8 cellular contexts compared by ENCODE assay signal in the genomic region with DNA sequence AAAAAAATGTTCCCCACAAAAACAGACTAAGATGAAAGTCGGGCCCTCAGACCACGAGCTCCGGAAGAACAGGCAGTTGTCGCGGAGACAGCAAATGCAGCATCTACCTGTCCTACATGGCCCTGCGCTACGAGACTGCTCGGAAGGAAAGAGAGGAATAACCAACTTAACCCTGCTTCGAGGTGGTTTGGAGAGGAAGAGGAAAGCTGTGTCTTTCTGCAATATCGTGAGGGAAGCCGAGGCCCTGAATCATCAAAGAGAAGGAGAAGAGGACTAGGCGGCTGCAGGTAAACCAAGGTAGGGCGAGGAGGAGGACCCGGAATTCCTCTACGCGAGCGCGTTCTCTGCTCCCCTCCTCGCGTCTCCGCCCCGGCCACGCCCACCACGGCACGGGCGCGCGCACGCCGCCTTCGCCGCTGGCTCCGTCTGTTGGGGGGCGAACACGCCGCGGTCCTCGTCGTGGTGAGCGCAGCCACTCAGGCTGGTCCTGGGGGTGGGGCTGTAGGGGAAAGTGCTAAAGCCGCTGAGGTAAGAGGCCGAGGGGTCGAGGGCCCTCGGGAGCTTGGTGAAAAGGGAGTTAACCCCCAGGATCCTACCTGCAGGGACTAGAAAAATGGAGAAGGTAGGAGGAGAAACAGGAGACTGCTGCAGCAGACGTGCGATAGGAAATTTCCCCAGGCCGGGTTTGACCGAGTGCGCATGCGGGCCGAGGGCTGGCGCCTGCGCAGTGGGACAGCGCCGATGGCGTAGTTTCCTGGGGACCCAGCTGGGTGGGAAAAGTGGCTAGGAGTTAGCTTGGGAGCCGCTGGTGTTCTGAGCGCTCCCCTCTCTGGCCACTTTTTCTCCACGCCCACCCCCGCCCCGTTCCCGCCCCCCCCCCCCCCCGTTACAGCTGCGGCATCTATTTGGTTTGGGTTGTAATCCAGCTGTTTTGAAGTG. TPM values are rescaled to one million over a fixed set of nuclear protein-coding genes. Genes with fewer than 3 reads are reported as not detected.
A peak's percentile ranks its signal among the peaks of the same experiment; 100 is the strongest.
DNase-seq lines count a peak whose midpoint lies in the region; ATAC-seq and TF ChIP-seq lines count a peak whose summit lies in the region.

A gene (plus strand): TSS at position 402 of the 939 bp plus-strand sequence. CDS start 7,903 bp downstream, outside the sequence.
A gene with protein sequence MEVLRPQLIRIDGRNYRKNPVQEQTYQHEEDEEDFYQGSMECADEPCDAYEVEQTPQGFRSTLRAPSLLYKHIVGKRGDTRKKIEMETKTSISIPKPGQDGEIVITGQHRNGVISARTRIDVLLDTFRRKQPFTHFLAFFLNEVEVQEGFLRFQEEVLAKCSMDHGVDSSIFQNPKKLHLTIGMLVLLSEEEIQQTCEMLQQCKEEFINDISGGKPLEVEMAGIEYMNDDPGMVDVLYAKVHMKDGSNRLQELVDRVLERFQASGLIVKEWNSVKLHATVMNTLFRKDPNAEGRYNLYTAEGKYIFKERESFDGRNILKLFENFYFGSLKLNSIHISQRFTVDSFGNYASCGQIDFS (minus strand): TSS at position 666 of the 939 bp plus-strand sequence. CDS start 2,978 bp downstream, outside the sequence.

- H3K27ac Mint-ChIP-seq in T-helper 1 cell treated with Interleukin-12 subunit alpha and Interleukin-12 subunit beta and Interleukin-4 antibody, amounts not matched to agents 30 μg/mL and 1 μg/mL, for 36 hours, result peak within 1 kb of the TSS; percentile 95
- peak within 1 kb of the TSS; percentile 98 for H3K27ac Mint-ChIP-seq in type B pancreatic cell

- ATAC-seq in HG02884 (IDR thresholded peaks at IDR 0.05; ENCODE audit: unreplicated experiment) (peak; percentile 86), left cardiac atrium (peak; percentile 98 to 99)

- H3K4me3 Mint-ChIP-seq in T-helper 1 cell treated with Interleukin-12 subunit alpha and Interleukin-12 subunit beta and Interleukin-4 antibody, amounts not matched to agents 30 μg/mL and 1 μg/mL, for 36 hours, result peak within 1 kb of the TSS; percentile 93
- H3K4me3 Mint-ChIP-seq in type B pancreatic cell, result peak within 1 kb of the TSS; percentile 98

- DNase-seq in NCI-H1694 treated with DMSO at 0.1 percent for 48 hours (lab: John Stamatoyannopoulos, UW) (peak; percentile 82), amniotic stem cell (lab: John Stamatoyannopoulos, UW) (peak; percentile 70), left cardiac atrium (peak; percentile 92), posterior cingulate gyrus (peak; percentile 87 to 99 (median 90)), type B pancreatic cell (ENCODE audit: extremely low spot score, unreplicated experiment) (peak; percentile 98)

- peaks cover 7% of the 10 kb centered on the region for H3K36me3 Mint-ChIP-seq in T-helper 1 cell treated with Interleukin-12 subunit alpha and Interleukin-12 subunit beta and Interleukin-4 antibody, amounts not matched to agents 30 μg/mL and 1 μg/mL, for 36 hours (ENCODE audit: low read depth)
- peaks cover 9% of the 10 kb centered on the region for H3K36me3 Mint-ChIP-seq in type B pancreatic cell

- TF ChIP-seq POLR2A in GM15510 (IDR thresholded peaks at IDR 0.05; ENCODE audit: borderline replicate concordance, extremely low read depth, insufficient read length), result peak; percentile 96

- H3K4me1 Mint-ChIP-seq in T-helper 1 cell treated with Interleukin-12 subunit alpha and Interleukin-12 subunit beta and Interleukin-4 antibody, amounts not matched to agents 30 μg/mL and 1 μg/mL, for 36 hours (ENCODE audit: low read depth), result peaks cover 23% of the 10 kb centered on the region
- peaks cover 16% of the 10 kb centered on the region for H3K4me1 Mint-ChIP-seq in type B pancreatic cell (ENCODE audit: unreplicated experiment)

- H3K9me3 Mint-ChIP-seq in T-helper 1 cell treated with Interleukin-12 subunit alpha and Interleukin-12 subunit beta and Interleukin-4 antibody, amounts not matched to agents 30 μg/mL and 1 μg/mL, for 36 hours, result no peaks in the 10 kb centered on the region
- no peaks in the 10 kb centered on the region for H3K9me3 Mint-ChIP-seq in type B pancreatic cell

- TF ChIP-seq CTCF in type B pancreatic cell (conservative IDR thresholded peaks at IDR 0.05), result no peak

- intact Hi-C loops in left cardiac atrium (cut with DNase I), result loop anchor here (5.0 to 10.0 kb wide), 2 partner anchors 56 to 81 kb away; a partner anchor contains a TSS
- intact Hi-C loops in posterior cingulate gyrus (cut with DNase I), result no loop called here

- no peaks in the 10 kb centered on the region for H3K27me3 Mint-ChIP-seq in T-helper 1 cell treated with Interleukin-12 subunit alpha and Interleukin-12 subunit beta and Interleukin-4 antibody, amounts not matched to agents 30 μg/mL and 1 μg/mL, for 36 hours (ENCODE audit: low read depth)
- H3K27me3 Mint-ChIP-seq in type B pancreatic cell, result no peaks in the 10 kb centered on the region

RNA-seq across cellular contexts. Expression of the first gene that starts in this region (rescaled TPM):
- total RNA-seq in left cardiac atrium (100 to 1,000 TPM; 155 to 168 TPM), type B pancreatic cell (ENCODE audit: low replicate concordance) (79.2 and 86.3 TPM in 2 replicates)

RNA-seq across cellular contexts. Expression of the second gene that starts in this region (rescaled TPM):
- total RNA-seq in left cardiac atrium (10 to 100 TPM; 25.2 to 28.1 TPM), type B pancreatic cell (ENCODE audit: low replicate concordance) (30.4 and 32.8 TPM in 2 replicates)

Comparison
In these comparisons a context has a peak if more than half of its experiments do, and no peak if none do; other contexts are left out.
1. Peak in every context shown above with its lines: DNase-seq and ATAC-seq.